18 cellular contexts compared by ENCODE assay signal in genomic region chr11:117930208-117930570, GRCh38. TPM values are rescaled to one million over a fixed set of nuclear protein-coding genes. Genes with fewer than 3 reads are reported as not detected.
DNase-seq lines count a peak whose midpoint lies in the region; ATAC-seq and TF ChIP-seq lines count a peak whose summit lies in the region.
"Had no signal": no experiment of that assay in that cellular context is flagged by ENCODE, and none has a peak within 500 bp of the region (broad histone marks: within the 10 kb centered on the region; RNA-seq: fewer than 3 reads in every experiment).

No MANE protein-coding gene starts in this region.

- no CpG with 5 or more reads among the region's 5 CpGs for WGBS in H9 (ENCODE audit: extremely low coverage, insufficient read length, low lambda C conversion rate)

- intact Hi-C loops in activated CD4-positive, alpha-beta T cell treated with anti-CD3 and anti-CD28 coated beads for 36 hours (cut with DNase I, micrococcal nuclease): loop anchor here (1.0 to 5.0 kb wide), 2 partner anchors 116 to 122 kb away; no protein-coding TSS in a partner anchor

- no peak overlapping the region for H3T11ph ChIP-seq in H9 (ENCODE audit: low read length)

- no peaks in the 10 kb centered on the region for H3K27me3 Mint-ChIP-seq in activated CD4-positive, alpha-beta T cell treated with anti-CD3 and anti-CD28 coated beads for 36 hours
- H3K27me3 Mint-ChIP-seq in H9 (ENCODE audit: low read depth) (peaks cover 20% of the 10 kb centered on the region), neural crest cell (ENCODE audit: low read depth) (no peaks in the 10 kb centered on the region)
- peaks cover 6% of the 10 kb centered on the region for H3K27me3 Mint-ChIP-seq in activated naive CD8-positive, alpha-beta T cell treated with anti-CD3 and anti-CD28 coated beads, Interleukin-2, amount 10 ng/mL, durations not matched to agents 7 days and 5 days

- no peak overlapping the region for H4K8ac ChIP-seq in H9 (replicated peaks; ENCODE audit: insufficient read length, low read depth, low read length)

- no peak overlapping the region for H3K56ac ChIP-seq in H9 (ENCODE audit: insufficient read length, low read depth, low read length)

- no peaks in the 10 kb centered on the region for H3K36me3 Mint-ChIP-seq in activated CD4-positive, alpha-beta T cell treated with anti-CD3 and anti-CD28 coated beads for 36 hours (ENCODE audit: low read depth)
- no peaks in the 10 kb centered on the region for H3K36me3 Mint-ChIP-seq in H9 (ENCODE audit: insufficient read depth in 1 of 3, low read depth in 3 of 3)
- H3K36me3 Mint-ChIP-seq in activated naive CD8-positive, alpha-beta T cell treated with anti-CD3 and anti-CD28 coated beads, Interleukin-2, amount 10 ng/mL, durations not matched to agents 7 days and 5 days: no peaks in the 10 kb centered on the region
- no peaks in the 10 kb centered on the region for H3K36me3 Mint-ChIP-seq in neural crest cell (ENCODE audit: low read depth)

- no peak overlapping the region for H3K23ac ChIP-seq in H9 (ENCODE audit: insufficient read length, low read depth, low read length)

- no peak overlapping the region for H3K9ac ChIP-seq in H9 (ENCODE audit: extremely low read depth, insufficient read length, low read length)
- H3K9ac ChIP-seq: SK-N-SH had no signal

- no peak overlapping the region for H2BK5ac ChIP-seq in H9 (ENCODE audit: insufficient read length, low read length)

- H2BK20ac ChIP-seq in H9 (ENCODE audit: low read depth, low read length, poor library complexity, severe bottlenecking): no peak overlapping the region

- H2AK5ac ChIP-seq in H9 (ENCODE audit: insufficient read length, low read length): no peak overlapping the region

- H2BK12ac ChIP-seq in H9 (ENCODE audit: insufficient read length, low read depth, low read length): no peak overlapping the region

- H4K20me1 ChIP-seq in H9 (ENCODE audit: control insufficient read depth, insufficient read depth, insufficient read length): no peaks in the 10 kb centered on the region

- no peaks in the 10 kb centered on the region for H3K9me3 ChIP-seq in H9 (ENCODE audit: control insufficient read depth, low read depth, low read length)
- H3K9me3 ChIP-seq: esophagus squamous epithelium, mucosa of descending colon, SK-N-SH had no signal

- H3K4me2 ChIP-seq in H9 (ENCODE audit: insufficient read depth, insufficient read length, low read length): no peak overlapping the region
- H3K4me2 ChIP-seq: SK-N-SH had no signal

- H3K4me3 Mint-ChIP-seq in activated CD4-positive, alpha-beta T cell treated with anti-CD3 and anti-CD28 coated beads for 36 hours: peak overlapping the region; percentile 13
- H3K4me3 Mint-ChIP-seq in H9: no peak overlapping the region
- H3K4me3 Mint-ChIP-seq in activated naive CD8-positive, alpha-beta T cell treated with anti-CD3 and anti-CD28 coated beads, Interleukin-2, amount 10 ng/mL, durations not matched to agents 7 days and 5 days: peak overlapping the region; percentile 76
- no peak overlapping the region for H3K4me3 Mint-ChIP-seq in neural crest cell

- no peak overlapping the region for H2BK15ac ChIP-seq in H9 (ENCODE audit: low read depth, low read length)

- CTCF ChIA-PET in activated CD4-positive, alpha-beta T cell treated with anti-CD3 and anti-CD28 coated beads for 36 hours (lab: Charles Lee): interaction anchor here (0.7 to 6.5 kb wide), 5 partner anchors 10 to 122 kb away, joined by 3 to 74 read pairs (median 3); no protein-coding TSS in a partner anchor

- no peak overlapping the region for H4K91ac ChIP-seq in H9 (ENCODE audit: insufficient read length, low read depth, low read length)

- H2BK120ac ChIP-seq in H9 (ENCODE audit: low read depth, low read length, poor library complexity, severe bottlenecking): no peak overlapping the region

- POLR2A ChIA-PET in activated CD4-positive, alpha-beta T cell treated with anti-CD3 and anti-CD28 coated beads for 36 hours (lab: Charles Lee): no interaction called here
- POLR2A ChIA-PET in activated naive CD8-positive, alpha-beta T cell treated with anti-CD3 and anti-CD28 coated beads, Interleukin-2, amount 10 ng/mL, durations not matched to agents 7 days and 5 days (lab: Charles Lee): interaction anchor here (0.9 to 1.2 kb wide), 4 partner anchors 11 to 106 kb away, joined by 3 to 4 read pairs (median 3); no protein-coding TSS in a partner anchor

- H3K27ac ChIP-seq in H9 (ENCODE audit: insufficient read length, low read depth, low read length): no peak overlapping the region

- no peak for DNase-seq in activated CD4-positive, alpha-beta T cell treated with anti-CD3 and anti-CD28 coated beads for 36 hours
- DNase-seq in activated CD4-positive, alpha-beta T cell treated with anti-CD3 and anti-CD28 coated beads for 4 hours: no peak
- DNase-seq in H9 (no peak), neural crest cell (ENCODE audit: low read depth, low spot score) (no peak), HUDEP-2 (lab: John Stamatoyannopoulos, UW; ENCODE audit: unreplicated experiment in 76 of 76) (no peak)
- DNase-seq in activated naive CD8-positive, alpha-beta T cell treated with anti-CD3 and anti-CD28 coated beads, Interleukin-2, amount 10 ng/mL, durations not matched to agents 7 days and 5 days: no peak
- DNase-seq in effector CD4-positive, alpha-beta T cell: no peak
- DNase-seq: esophagus squamous epithelium, GF-D8, Karpas-422, mucosa of descending colon, NCI-H1436, OCI-M1, SK-N-SH had no signal

- H2AFZ ChIP-seq in H9 (ENCODE audit: low read length): no peak overlapping the region

- no peaks in the 10 kb centered on the region for H3K27me3 ChIP-seq in H9 (ENCODE audit: insufficient read depth, low read length)

- no peak overlapping the region for H4K5ac ChIP-seq in H9 (ENCODE audit: insufficient read length, low read depth, low read length)

- no peaks in the 10 kb centered on the region for H3K79me2 ChIP-seq in H9 (ENCODE audit: insufficient read depth, low read length)

- no peak for TF ChIP-seq CTCF in H9 (conservative IDR thresholded peaks at IDR 0.05)
- TF ChIP-seq CTCF in neural crest cell (conservative IDR thresholded peaks at IDR 0.05): no peak

- H3K9me3 Mint-ChIP-seq in activated CD4-positive, alpha-beta T cell treated with anti-CD3 and anti-CD28 coated beads for 36 hours (ENCODE audit: low read depth): no peaks in the 10 kb centered on the region
- H3K9me3 Mint-ChIP-seq in H9 (no peaks in the 10 kb centered on the region), neural crest cell (no peaks in the 10 kb centered on the region)
- no peaks in the 10 kb centered on the region for H3K9me3 Mint-ChIP-seq in activated naive CD8-positive, alpha-beta T cell treated with anti-CD3 and anti-CD28 coated beads, Interleukin-2, amount 10 ng/mL, durations not matched to agents 7 days and 5 days

- no peak overlapping the region for H3K18ac ChIP-seq in H9 (ENCODE audit: insufficient read length, low read depth, low read length)

- H3K23me2 ChIP-seq in H9 (ENCODE audit: insufficient read length, low read depth, low read length, poor library complexity, severe bottlenecking): no peaks in the 10 kb centered on the region

- H3K14ac ChIP-seq in H9 (ENCODE audit: insufficient read depth, low read length): no peak overlapping the region

- H3K4me1 Mint-ChIP-seq in activated CD4-positive, alpha-beta T cell treated with anti-CD3 and anti-CD28 coated beads for 36 hours: peaks cover 54% of the 10 kb centered on the region
- H3K4me1 Mint-ChIP-seq in H9 (peaks cover 43 to 44% of the 10 kb centered on the region in 2 experiments), neural crest cell (peaks cover 11% of the 10 kb centered on the region)
- H3K4me1 Mint-ChIP-seq in activated naive CD8-positive, alpha-beta T cell treated with anti-CD3 and anti-CD28 coated beads, Interleukin-2, amount 10 ng/mL, durations not matched to agents 7 days and 5 days: peaks cover 63% of the 10 kb centered on the region

- H3K4ac ChIP-seq in H9 (ENCODE audit: low read depth, low read length): no peak overlapping the region

- H3K27ac Mint-ChIP-seq in activated CD4-positive, alpha-beta T cell treated with anti-CD3 and anti-CD28 coated beads for 36 hours: peak overlapping the region; percentile 93
- peak overlapping the region in 2 of 3 experiments; percentile 49 to 65; a peak in 2 of 7 replicates for H3K27ac Mint-ChIP-seq in H9
- H3K27ac Mint-ChIP-seq in activated naive CD8-positive, alpha-beta T cell treated with anti-CD3 and anti-CD28 coated beads, Interleukin-2, amount 10 ng/mL, durations not matched to agents 7 days and 5 days: peak overlapping the region; percentile 94
- H3K27ac Mint-ChIP-seq in neural crest cell (ENCODE audit: unreplicated experiment): peak overlapping the region; percentile 83

- no peaks in the 10 kb centered on the region for H3K79me1 ChIP-seq in H9 (ENCODE audit: insufficient read depth, low read depth, low read length, poor library complexity, severe bottlenecking)

- ATAC-seq in activated CD4-positive, alpha-beta T cell treated with anti-CD3 and anti-CD28 coated beads for 36 hours: no peak
- ATAC-seq in activated naive CD8-positive, alpha-beta T cell treated with anti-CD3 and anti-CD28 coated beads, Interleukin-2, amount 10 ng/mL, durations not matched to agents 7 days and 5 days (ENCODE audit: low read depth): no peak
- ATAC-seq in HG02571 (IDR thresholded peaks at IDR 0.05; ENCODE audit: unreplicated experiment): no peak

- H3K4me1 ChIP-seq in H9 (ENCODE audit: insufficient read depth, low read length): peaks cover 4% of the 10 kb centered on the region; the same call in 1 of the 2 replicates

RNA-seq across cellular contexts. Expression of gene TMPRSS13, which starts 1.0 kb away (rescaled TPM):
- 1 to 10 TPM; 1.7 TPM for total RNA-seq in activated CD4-positive, alpha-beta T cell treated with anti-CD3 and anti-CD28 coated beads for 36 hours
- total RNA-seq in H9 (2021) (0.35 and 0.50 TPM in 2 replicates), neural crest cell (0.34 TPM in 1 of 2 replicates, not detected in the other)
- total RNA-seq in activated naive CD8-positive, alpha-beta T cell treated with anti-CD3 and anti-CD28 coated beads, Interleukin-2, amount 10 ng/mL, durations not matched to agents 7 days and 5 days: 1 to 10 TPM; 2.7 to 5.0 TPM
- total RNA-seq: A172, dermis microvascular lymphatic vessel endothelial cell, NCI-H460 had no signal

RNA-seq across cellular contexts. Expression of gene FXYD6, which starts 53.7 kb away (rescaled TPM):
- total RNA-seq in activated CD4-positive, alpha-beta T cell treated with anti-CD3 and anti-CD28 coated beads for 36 hours: under 1 TPM; 0.46 to 0.47 TPM
- total RNA-seq in H9 (2021) (16.3 and 18.3 TPM in 2 replicates), neural crest cell (113 TPM in 2 replicates)
- under 1 TPM in 1 of 2 experiments, not detected in 1; 0.31 TPM for total RNA-seq in activated naive CD8-positive, alpha-beta T cell treated with anti-CD3 and anti-CD28 coated beads, Interleukin-2, amount 10 ng/mL, durations not matched to agents 7 days and 5 days
- total RNA-seq: NCI-H460 had no signal

RNA-seq across cellular contexts. Expression of gene IL10RA, which starts 56.0 kb away (rescaled TPM):
- 10 to 100 TPM; 57.1 to 79.4 TPM for total RNA-seq in activated CD4-positive, alpha-beta T cell treated with anti-CD3 and anti-CD28 coated beads for 36 hours
- total RNA-seq in H9 (2021): not detected in 2 replicates
- total RNA-seq in activated naive CD8-positive, alpha-beta T cell treated with anti-CD3 and anti-CD28 coated beads, Interleukin-2, amount 10 ng/mL, durations not matched to agents 7 days and 5 days: 100 to 1,000 TPM; 304 TPM
- 0.37 and 0.48 TPM in 2 replicates for total RNA-seq in neural crest cell
- total RNA-seq: A172, dermis microvascular lymphatic vessel endothelial cell had no signal

Comparison
In these comparisons a context has a peak if more than half of its experiments do, and no peak if none do; other contexts are left out.
1. H3K4me3 Mint-ChIP-seq: peak in activated CD4-positive, alpha-beta T cell treated with anti-CD3 and anti-CD28 coated beads for 36 hours (single experiment) and activated naive CD8-positive, alpha-beta T cell treated with anti-CD3 and anti-CD28 coated beads, Interleukin-2, amount 10 ng/mL, durations not matched to agents 7 days and 5 days (single experiment); none in H9 (0 of 2) and neural crest cell (single experiment).
2. RNA of gene FXYD6, which starts 53.7 kb away (total RNA-seq): 113 TPM in neural crest cell and 16.3 to 18.3 TPM in H9; 0.46 to 0.47 TPM in activated CD4-positive, alpha-beta T cell treated with anti-CD3 and anti-CD28 coated beads for 36 hours and 0.31 TPM in activated naive CD8-positive, alpha-beta T cell treated with anti-CD3 and anti-CD28 coated beads, Interleukin-2, amount 10 ng/mL, durations not matched to agents 7 days and 5 days; every median in the first group is over 10 times any median in the second.
3. RNA of gene IL10RA, which starts 56.0 kb away (total RNA-seq): 304 TPM in activated naive CD8-positive, alpha-beta T cell treated with anti-CD3 and anti-CD28 coated beads, Interleukin-2, amount 10 ng/mL, durations not matched to agents 7 days and 5 days and 57.1 to 79.4 TPM in activated CD4-positive, alpha-beta T cell treated with anti-CD3 and anti-CD28 coated beads for 36 hours; 0.37 to 0.48 TPM in neural crest cell and not detected in H9; every median in the first group is over 10 times any median in the second.
4. Peak in every context shown above with its lines, with median percentiles within 50 percentile points of each other: H3K27ac Mint-ChIP-seq.